2 cellular contexts compared by ENCODE assay signal in the genomic region with DNA sequence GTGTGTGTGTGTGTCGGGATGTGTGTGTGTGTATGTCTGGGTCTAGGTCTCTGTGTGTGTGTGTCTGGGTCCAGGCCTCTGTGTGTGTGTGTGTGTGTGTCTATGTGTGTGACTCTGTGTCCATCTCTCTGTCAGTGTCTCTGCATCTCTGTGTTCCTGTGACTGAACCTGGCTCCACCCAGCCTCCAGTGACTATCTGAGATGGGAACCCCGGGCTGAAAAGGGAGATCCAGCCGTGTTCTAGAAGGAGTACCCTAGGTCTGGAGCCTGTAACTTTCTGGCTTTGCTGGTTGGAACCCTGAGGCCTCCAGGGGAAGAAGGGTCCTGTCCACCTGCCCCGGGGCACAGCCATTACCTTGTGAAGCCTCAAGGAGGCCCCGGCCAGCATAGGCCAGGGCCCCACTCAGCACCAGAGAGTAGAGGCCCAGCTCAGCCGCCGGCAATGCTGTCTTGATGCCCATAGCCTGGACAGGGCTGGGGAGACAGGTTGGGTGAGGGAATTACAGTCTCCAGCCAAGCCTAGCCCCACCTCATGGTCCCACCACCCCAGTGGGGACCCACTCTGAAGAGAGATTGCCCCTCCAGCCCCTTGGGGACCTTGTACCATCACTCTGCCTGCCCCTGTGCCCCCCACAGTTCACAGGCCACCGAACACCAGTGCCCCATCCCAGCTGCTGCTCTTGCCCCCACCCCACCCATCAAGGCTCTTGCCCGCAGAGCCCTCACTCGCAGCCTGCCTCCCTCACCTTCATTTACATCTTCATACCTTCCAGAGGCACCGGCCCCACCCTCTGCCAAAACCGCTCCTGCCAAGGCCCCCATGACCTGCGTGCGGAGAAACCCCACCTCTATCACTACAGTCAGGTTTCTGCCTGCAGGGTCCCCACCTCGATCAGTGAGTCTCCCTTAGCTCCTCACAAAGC.
TF ChIP-seq lines count a peak whose summit lies in the region.

No MANE protein-coding gene starts in this region.

TF ChIP-seq in SK-N-SH, 30 proteins besides CTCF, POLR2A, EP300 and RAD21:
- TF ChIP-seq MEF2A (IDR thresholded peaks at IDR 0.05; ENCODE audit: borderline replicate concordance, low read depth) (no peak), POLR2AphosphoS5 (IDR thresholded peaks at IDR 0.05; ENCODE audit: low read depth, low read length) (no peak), RFX5 (IDR thresholded peaks at IDR 0.05; ENCODE audit: low read length) (no peak), GABPA (IDR thresholded peaks at IDR 0.05; ENCODE audit: low read depth) (no peak), SMC3 (IDR thresholded peaks at IDR 0.05; ENCODE audit: low read depth, low read length) (no peak), FOXM1 (IDR thresholded peaks at IDR 0.05; ENCODE audit: low read depth) (no peak), NFIC (IDR thresholded peaks at IDR 0.05; ENCODE audit: borderline replicate concordance) (no peak), TCF12 (IDR thresholded peaks at IDR 0.05) (no peak), NRF1 (IDR thresholded peaks at IDR 0.05; ENCODE audit: low read depth, low read length) (no peak), ELF1 (IDR thresholded peaks at IDR 0.05) (no peak), RXRA (IDR thresholded peaks at IDR 0.05; ENCODE audit: borderline replicate concordance, low read depth) (no peak), RCOR1 (IDR thresholded peaks at IDR 0.05; ENCODE audit: low read length) (no peak)
- TF ChIP-seq, protein P1, sequence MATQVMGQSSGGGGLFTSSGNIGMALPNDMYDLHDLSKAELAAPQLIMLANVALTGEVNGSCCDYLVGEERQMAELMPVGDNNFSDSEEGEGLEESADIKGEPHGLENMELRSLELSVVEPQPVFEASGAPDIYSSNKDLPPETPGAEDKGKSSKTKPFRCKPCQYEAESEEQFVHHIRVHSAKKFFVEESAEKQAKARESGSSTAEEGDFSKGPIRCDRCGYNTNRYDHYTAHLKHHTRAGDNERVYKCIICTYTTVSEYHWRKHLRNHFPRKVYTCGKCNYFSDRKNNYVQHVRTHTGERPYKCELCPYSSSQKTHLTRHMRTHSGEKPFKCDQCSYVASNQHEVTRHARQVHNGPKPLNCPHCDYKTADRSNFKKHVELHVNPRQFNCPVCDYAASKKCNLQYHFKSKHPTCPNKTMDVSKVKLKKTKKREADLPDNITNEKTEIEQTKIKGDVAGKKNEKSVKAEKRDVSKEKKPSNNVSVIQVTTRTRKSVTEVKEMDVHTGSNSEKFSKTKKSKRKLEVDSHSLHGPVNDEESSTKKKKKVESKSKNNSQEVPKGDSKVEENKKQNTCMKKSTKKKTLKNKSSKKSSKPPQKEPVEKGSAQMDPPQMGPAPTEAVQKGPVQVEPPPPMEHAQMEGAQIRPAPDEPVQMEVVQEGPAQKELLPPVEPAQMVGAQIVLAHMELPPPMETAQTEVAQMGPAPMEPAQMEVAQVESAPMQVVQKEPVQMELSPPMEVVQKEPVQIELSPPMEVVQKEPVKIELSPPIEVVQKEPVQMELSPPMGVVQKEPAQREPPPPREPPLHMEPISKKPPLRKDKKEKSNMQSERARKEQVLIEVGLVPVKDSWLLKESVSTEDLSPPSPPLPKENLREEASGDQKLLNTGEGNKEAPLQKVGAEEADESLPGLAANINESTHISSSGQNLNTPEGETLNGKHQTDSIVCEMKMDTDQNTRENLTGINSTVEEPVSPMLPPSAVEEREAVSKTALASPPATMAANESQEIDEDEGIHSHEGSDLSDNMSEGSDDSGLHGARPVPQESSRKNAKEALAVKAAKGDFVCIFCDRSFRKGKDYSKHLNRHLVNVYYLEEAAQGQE (IDR thresholded peaks at IDR 0.05; ENCODE audit: low read depth, low read length) = no peak
- TF ChIP-seq, protein P2, sequence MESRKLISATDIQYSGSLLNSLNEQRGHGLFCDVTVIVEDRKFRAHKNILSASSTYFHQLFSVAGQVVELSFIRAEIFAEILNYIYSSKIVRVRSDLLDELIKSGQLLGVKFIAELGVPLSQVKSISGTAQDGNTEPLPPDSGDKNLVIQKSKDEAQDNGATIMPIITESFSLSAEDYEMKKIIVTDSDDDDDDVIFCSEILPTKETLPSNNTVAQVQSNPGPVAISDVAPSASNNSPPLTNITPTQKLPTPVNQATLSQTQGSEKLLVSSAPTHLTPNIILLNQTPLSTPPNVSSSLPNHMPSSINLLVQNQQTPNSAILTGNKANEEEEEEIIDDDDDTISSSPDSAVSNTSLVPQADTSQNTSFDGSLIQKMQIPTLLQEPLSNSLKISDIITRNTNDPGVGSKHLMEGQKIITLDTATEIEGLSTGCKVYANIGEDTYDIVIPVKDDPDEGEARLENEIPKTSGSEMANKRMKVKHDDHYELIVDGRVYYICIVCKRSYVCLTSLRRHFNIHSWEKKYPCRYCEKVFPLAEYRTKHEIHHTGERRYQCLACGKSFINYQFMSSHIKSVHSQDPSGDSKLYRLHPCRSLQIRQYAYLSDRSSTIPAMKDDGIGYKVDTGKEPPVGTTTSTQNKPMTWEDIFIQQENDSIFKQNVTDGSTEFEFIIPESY (IDR thresholded peaks at IDR 0.05; ENCODE audit: borderline replicate concordance, low read depth) = no peak
- TF ChIP-seq, protein P3, sequence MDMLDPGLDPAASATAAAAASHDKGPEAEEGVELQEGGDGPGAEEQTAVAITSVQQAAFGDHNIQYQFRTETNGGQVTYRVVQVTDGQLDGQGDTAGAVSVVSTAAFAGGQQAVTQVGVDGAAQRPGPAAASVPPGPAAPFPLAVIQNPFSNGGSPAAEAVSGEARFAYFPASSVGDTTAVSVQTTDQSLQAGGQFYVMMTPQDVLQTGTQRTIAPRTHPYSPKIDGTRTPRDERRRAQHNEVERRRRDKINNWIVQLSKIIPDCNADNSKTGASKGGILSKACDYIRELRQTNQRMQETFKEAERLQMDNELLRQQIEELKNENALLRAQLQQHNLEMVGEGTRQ (IDR thresholded peaks at IDR 0.05; ENCODE audit: borderline replicate concordance, low read depth, low read length) = no peak

TF ChIP-seq in SK-N-SH treated with all-trans-retinoic acid at 6 μM for 48 hours, 23 proteins besides CTCF, POLR2A, EP300 and RAD21:
- TF ChIP-seq, protein P4, sequence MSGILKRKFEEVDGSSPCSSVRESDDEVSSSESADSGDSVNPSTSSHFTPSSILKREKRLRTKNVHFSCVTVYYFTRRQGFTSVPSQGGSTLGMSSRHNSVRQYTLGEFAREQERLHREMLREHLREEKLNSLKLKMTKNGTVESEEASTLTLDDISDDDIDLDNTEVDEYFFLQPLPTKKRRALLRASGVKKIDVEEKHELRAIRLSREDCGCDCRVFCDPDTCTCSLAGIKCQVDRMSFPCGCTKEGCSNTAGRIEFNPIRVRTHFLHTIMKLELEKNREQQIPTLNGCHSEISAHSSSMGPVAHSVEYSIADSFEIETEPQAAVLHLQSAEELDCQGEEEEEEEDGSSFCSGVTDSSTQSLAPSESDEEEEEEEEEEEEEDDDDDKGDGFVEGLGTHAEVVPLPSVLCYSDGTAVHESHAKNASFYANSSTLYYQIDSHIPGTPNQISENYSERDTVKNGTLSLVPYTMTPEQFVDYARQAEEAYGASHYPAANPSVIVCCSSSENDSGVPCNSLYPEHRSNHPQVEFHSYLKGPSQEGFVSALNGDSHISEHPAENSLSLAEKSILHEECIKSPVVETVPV (CRISPR knock-in tag; IDR thresholded peaks at IDR 0.05) = no peak
- TF ChIP-seq ESRRG (CRISPR knock-in tag; IDR thresholded peaks at IDR 0.05) = no peak
- TF ChIP-seq CSDC2 (CRISPR knock-in tag; IDR thresholded peaks at IDR 0.05) = no peak
- no peak for TF ChIP-seq ZFP30 (CRISPR knock-in tag; IDR thresholded peaks at IDR 0.05)
- TF ChIP-seq SNAI2 (CRISPR knock-in tag; IDR thresholded peaks at IDR 0.05) = no peak
- TF ChIP-seq RARB (CRISPR knock-in tag; IDR thresholded peaks at IDR 0.05) = no peak
TF ChIP-seq in SK-N-SH treated with all-trans-retinoic acid at 6 μM for 48 hours: peak in this region for 0.
